ENCODE assay signal across 23 cellular contexts in genomic region chr7:47902013-47902412, GRCh38.
"Had no signal": no experiment of that assay in that cellular context is flagged by ENCODE, and none has a peak within 500 bp of the region (broad histone marks: within the 10 kb centered on the region; RNA-seq: fewer than 3 reads in every experiment).

No MANE protein-coding gene starts in this region.

- H2AFZ ChIP-seq: parathyroid adenoma had no signal

- DNase-seq: activated CD4-positive, alpha-beta T cell treated with anti-CD3 and anti-CD28 coated beads, Interleukin-2, amount 10 ng/mL, durations not matched to agents 7 days and 5 days; activated CD8-positive, alpha-beta T cell treated with anti-CD3 and anti-CD28 coated beads, Interleukin-2, amount 10 ng/mL, durations not matched to agents 7 days and 5 days; activated naive CD4-positive, alpha-beta T cell treated with Interleukin-2 at 50 U/mL for 16 hours; activated naive CD8-positive, alpha-beta T cell treated with anti-CD3 and anti-CD28 coated beads, Interleukin-2, amount 10 ng/mL, durations not matched to agents 7 days and 5 days; activated T-cell treated with anti-CD3 and anti-CD28 coated beads, Interleukin-2, amount 50 U/mL, for 24 hours; cortex of kidney; effector memory CD4-positive, alpha-beta T cell; glutamatergic neuron; hypothalamus; islet precursor cell; sigmoid colon; spleen; stimulated activated CD4-positive, alpha-beta T cell treated with anti-CD3 and anti-CD28 coated beads, Interleukin-4, amount 100 ng/mL, for 4 hours; T-helper 1 cell; T-helper 9 cell had no signal

- H3K27ac Mint-ChIP-seq: activated CD4-positive, alpha-beta T cell treated with anti-CD3 and anti-CD28 coated beads, Interleukin-2, amount 10 ng/mL, durations not matched to agents 7 days and 5 days; activated CD8-positive, alpha-beta T cell treated with anti-CD3 and anti-CD28 coated beads, Interleukin-2, amount 10 ng/mL, durations not matched to agents 7 days and 5 days; activated naive CD8-positive, alpha-beta T cell treated with anti-CD3 and anti-CD28 coated beads, Interleukin-2, amount 10 ng/mL, durations not matched to agents 7 days and 5 days; activated T-cell treated with anti-CD3 and anti-CD28 coated beads, Interleukin-2, amount 50 U/mL, for 24 hours; activated T-helper 2 cell treated with anti-CD3 and anti-CD28 coated beads, Interferon-gamma antibody, Interleukin-2, Interleukin-4, amounts not matched to agents 10 μg/mL and 5 μg/mL and 100 μg/mL, durations not matched to agents 14 hours and 24 hours and 36 hours; mesothelial cell of epicardium; nephron; stimulated activated memory B cell treated with anti-CD40 and anti-IgM and Interleukin-4, amounts not matched to agents 10 μg/mL and 1 μg/mL and 100 μg/mL, for 72 hours had no signal

- H3K4me1 Mint-ChIP-seq: activated CD4-positive, alpha-beta T cell treated with anti-CD3 and anti-CD28 coated beads, Interleukin-2, amount 10 ng/mL, durations not matched to agents 7 days and 5 days; activated naive CD8-positive, alpha-beta T cell treated with anti-CD3 and anti-CD28 coated beads, Interleukin-2, amount 10 ng/mL, durations not matched to agents 7 days and 5 days; mesothelial cell of epicardium; stimulated activated memory B cell treated with anti-CD40 and anti-IgM and Interleukin-4, amounts not matched to agents 10 μg/mL and 1 μg/mL and 100 μg/mL, for 72 hours had no signal

- H3K9me3 Mint-ChIP-seq: activated CD4-positive, alpha-beta T cell treated with anti-CD3 and anti-CD28 coated beads, Interleukin-2, amount 10 ng/mL, durations not matched to agents 7 days and 5 days; activated naive CD8-positive, alpha-beta T cell treated with anti-CD3 and anti-CD28 coated beads, Interleukin-2, amount 10 ng/mL, durations not matched to agents 7 days and 5 days; activated T-cell treated with anti-CD3 and anti-CD28 coated beads, Interleukin-2, amount 50 U/mL, for 24 hours; activated T-helper 2 cell treated with anti-CD3 and anti-CD28 coated beads, Interferon-gamma antibody, Interleukin-2, Interleukin-4, amounts not matched to agents 10 μg/mL and 5 μg/mL and 100 μg/mL, durations not matched to agents 14 hours and 24 hours and 36 hours; mesothelial cell of epicardium; nephron; stimulated activated memory B cell treated with anti-CD40 and anti-IgM and Interleukin-4, amounts not matched to agents 10 μg/mL and 1 μg/mL and 100 μg/mL, for 72 hours had no signal

- H3K4me3 Mint-ChIP-seq: activated CD4-positive, alpha-beta T cell treated with anti-CD3 and anti-CD28 coated beads, Interleukin-2, amount 10 ng/mL, durations not matched to agents 7 days and 5 days; activated CD8-positive, alpha-beta T cell treated with anti-CD3 and anti-CD28 coated beads, Interleukin-2, amount 10 ng/mL, durations not matched to agents 7 days and 5 days; activated naive CD8-positive, alpha-beta T cell treated with anti-CD3 and anti-CD28 coated beads, Interleukin-2, amount 10 ng/mL, durations not matched to agents 7 days and 5 days; activated T-cell treated with anti-CD3 and anti-CD28 coated beads, Interleukin-2, amount 50 U/mL, for 24 hours; mesothelial cell of epicardium; nephron; stimulated activated memory B cell treated with anti-CD40 and anti-IgM and Interleukin-4, amounts not matched to agents 10 μg/mL and 1 μg/mL and 100 μg/mL, for 72 hours had no signal

- H3K4me1 ChIP-seq: parathyroid adenoma, sigmoid colon, spleen, upper lobe of left lung had no signal

- H3K27me3 ChIP-seq: sigmoid colon, spleen, upper lobe of left lung had no signal

- ATAC-seq: activated CD8-positive, alpha-beta T cell treated with anti-CD3 and anti-CD28 coated beads, Interleukin-2, amount 10 ng/mL, durations not matched to agents 7 days and 5 days; stimulated activated memory B cell treated with anti-CD40 and anti-IgM and Interleukin-4, amounts not matched to agents 10 μg/mL and 1 μg/mL and 100 μg/mL, for 72 hours had no signal

- H3K36me3 Mint-ChIP-seq: activated naive CD8-positive, alpha-beta T cell treated with anti-CD3 and anti-CD28 coated beads, Interleukin-2, amount 10 ng/mL, durations not matched to agents 7 days and 5 days; mesothelial cell of epicardium; stimulated activated memory B cell treated with anti-CD40 and anti-IgM and Interleukin-4, amounts not matched to agents 10 μg/mL and 1 μg/mL and 100 μg/mL, for 72 hours had no signal

- H3K9ac ChIP-seq: parathyroid adenoma had no signal

- H3K9me3 ChIP-seq: sigmoid colon, spleen, thoracic aorta, upper lobe of left lung had no signal

- H3K79me2 ChIP-seq: parathyroid adenoma had no signal

- H3K4me3 ChIP-seq: lung, sigmoid colon, spleen, thoracic aorta, upper lobe of left lung had no signal

- H3K27me3 Mint-ChIP-seq: activated CD4-positive, alpha-beta T cell treated with anti-CD3 and anti-CD28 coated beads, Interleukin-2, amount 10 ng/mL, durations not matched to agents 7 days and 5 days; activated naive CD8-positive, alpha-beta T cell treated with anti-CD3 and anti-CD28 coated beads, Interleukin-2, amount 10 ng/mL, durations not matched to agents 7 days and 5 days; activated T-cell treated with anti-CD3 and anti-CD28 coated beads, Interleukin-2, amount 50 U/mL, for 24 hours had no signal

- H3K36me3 ChIP-seq: sigmoid colon, spleen, thoracic aorta, upper lobe of left lung had no signal

- H3K27ac ChIP-seq: parathyroid adenoma, sigmoid colon, spleen, thoracic aorta, upper lobe of left lung had no signal
